Comparison of ENCODE assay signal across 16 cellular contexts in genomic region chr1:199218065-199218464, GRCh38.
A peak's percentile ranks its signal among the peaks of the same experiment; 100 is the strongest.
DNase-seq lines count a peak whose midpoint lies in the region; ATAC-seq and TF ChIP-seq lines count a peak whose summit lies in the region.
"Had no signal": no experiment of that assay in that cellular context is flagged by ENCODE, and none has a peak within 500 bp of the region (broad histone marks: within the 10 kb centered on the region; RNA-seq: fewer than 3 reads in every experiment).

No MANE protein-coding gene starts in this region.

- no peak for TF ChIP-seq POLR2A in uterus (IDR thresholded peaks at IDR 0.05)

- H3K27ac ChIP-seq in uterus: no peak overlapping the region
- H3K27ac ChIP-seq: dorsolateral prefrontal cortex, hepatocyte, psoas muscle, testis had no signal

- H3K9me3 ChIP-seq in uterus: no peaks in the 10 kb centered on the region
- H3K9me3 ChIP-seq: psoas muscle, testis had no signal

- no peak for TF ChIP-seq CTCF in uterus (IDR thresholded peaks at IDR 0.05)

- H3K36me3 ChIP-seq in uterus: no peaks in the 10 kb centered on the region

- ATAC-seq in HG03342 (IDR thresholded peaks at IDR 0.05; ENCODE audit: unreplicated experiment) (no peak), GM21423 (IDR thresholded peaks at IDR 0.05; ENCODE audit: unreplicated experiment) (no peak)
- ATAC-seq: left colon, psoas muscle had no signal

- intact Hi-C loops in uterus (cut with DNase I; ENCODE audit: low total_unique reads): no loop called here

- peak; percentile 46 for DNase-seq in activated gamma-delta T cell treated with Interleukin-2 at 50 U/mL for 16 hours
- DNase-seq in activated gamma-delta T cell (lab: John Stamatoyannopoulos, UW): no peak
- DNase-seq in NCI-H774 (lab: John Stamatoyannopoulos, UW): peak; percentile 26
- DNase-seq in iPS DF 19.7 (ENCODE audit: low read depth, low spot score): peak; percentile 15
- no peak for DNase-seq in uterus
- DNase-seq in NCI-H1048 (lab: John Stamatoyannopoulos, UW): no peak
- DNase-seq: activated naive CD4-positive, alpha-beta T cell treated with anti-CD3 and anti-CD28 coated beads for 36 hours; Calu3; left colon; psoas muscle; stimulated activated CD4-positive, alpha-beta T cell treated with anti-CD3 and anti-CD28 coated beads, Interleukin-15, amount 100 ng/mL, for 24 hours; testis had no signal

- no peaks in the 10 kb centered on the region for H3K27me3 ChIP-seq in uterus
- H3K27me3 ChIP-seq: hepatocyte, testis had no signal

- no peaks in the 10 kb centered on the region for H3K4me1 ChIP-seq in uterus
- H3K4me1 ChIP-seq: psoas muscle, testis had no signal

- H3K4me3 ChIP-seq in uterus: no peak overlapping the region
- H3K4me3 ChIP-seq: dorsolateral prefrontal cortex, hepatocyte, psoas muscle, testis had no signal

Comparison
In these comparisons a context has a peak if more than half of its experiments do, and no peak if none do; other contexts are left out.
1. DNase-seq: peak in activated gamma-delta T cell treated with Interleukin-2 at 50 U/mL for 16 hours (single experiment), NCI-H774 (single experiment) and iPS DF 19.7 (single experiment); none in activated gamma-delta T cell (single experiment), uterus (0 of 2) and NCI-H1048 (single experiment).